28 cellular contexts compared by ENCODE assay signal in genomic region chr14:39028620-39029019, GRCh38.
DNase-seq lines count a peak whose midpoint lies in the region; ATAC-seq, FAIRE-seq and TF ChIP-seq lines count a peak whose summit lies in the region.
"Had no signal": no experiment of that assay in that cellular context is flagged by ENCODE, and none has a peak within 500 bp of the region (broad histone marks: within the 10 kb centered on the region; RNA-seq: fewer than 3 reads in every experiment).

No MANE protein-coding gene starts in this region.

- no peak for FAIRE-seq in HepG2 (lab: Jason Lieb, UNC)
- FAIRE-seq: A204.1, D721Med, GM12892, GM18507 had no signal

- POLR2A ChIA-PET in HepG2 (lab: Yijun Ruan, JAX): no interaction called here

- no peak overlapping the region for H2AFZ ChIP-seq in HepG2 (ENCODE audit: low read length)

- no peak for TF ChIP-seq EP300 in HepG2 (IDR thresholded peaks at IDR 0.05; ENCODE audit: low read depth in 2 of 2, low read length in 2 of 2)
- TF ChIP-seq EP300 in HepG2 (CRISPR knock-in tag; IDR thresholded peaks at IDR 0.05; ENCODE audit: borderline replicate concordance): no peak

- H3K36me3 ChIP-seq in HepG2 (replicated peaks in 1 of 2; ENCODE audit: control insufficient read depth in 1 of 2, insufficient read depth in 2 of 2, low read length in 2 of 2) (peaks cover 18 to 41% of the 10 kb centered on the region in 2 experiments), right lobe of liver (peaks cover 0 to 11% (median 7%) of the 10 kb centered on the region in 4 donors), lower lobe of right lung (peaks cover 41% of the 10 kb centered on the region)

- peak overlapping the region; percentile 0 for H3K27ac Mint-ChIP-seq in activated T-helper 17 cell treated with anti-CD3 and anti-CD28 coated beads, Interleukin-2, amount 50 U/mL, for 72 hours
- H3K27ac Mint-ChIP-seq: CD4-positive, CD25-positive, alpha-beta regulatory T cell had no signal

- H3K36me3 Mint-ChIP-seq in activated T-helper 17 cell treated with anti-CD3 and anti-CD28 coated beads, Interleukin-2, amount 50 U/mL, for 72 hours (ENCODE audit: low read depth): peaks cover 55% of the 10 kb centered on the region

- H3K79me2 ChIP-seq in HepG2 (ENCODE audit: insufficient read depth, low read length): no peaks in the 10 kb centered on the region

- no peak overlapping the region for H3K4me3 Mint-ChIP-seq in activated T-helper 17 cell treated with anti-CD3 and anti-CD28 coated beads, Interleukin-2, amount 50 U/mL, for 72 hours
- H3K4me3 Mint-ChIP-seq: CD14-positive monocyte; CD4-positive, alpha-beta memory T cell; CD4-positive, CD25-positive, alpha-beta regulatory T cell; CD8-positive, alpha-beta memory T cell had no signal

- DNase-seq in HepG2 (ENCODE audit: low spot score) (no peak), right lobe of liver (no peak), DMS 273 (lab: John Stamatoyannopoulos, UW; ENCODE audit: unreplicated experiment) (no peak), lower lobe of right lung (no peak)
- DNase-seq: 8988T; ACHN; BE2C; C1 segment of cervical spinal cord; Calu3; CD4-positive, alpha-beta memory T cell; CD4-positive, CD25-positive, alpha-beta regulatory T cell; CD8-positive, alpha-beta memory T cell; COR-L47; DMS 273 treated with DMSO at 0.1 percent for 48 hours; DMS153; DMS53; DMS79; DND-41; EL; GDM1 had no signal

- in situ Hi-C loops in HepG2 (cut with HindIII; ENCODE audit: extremely low pct_ligation_motif_present, low pct_unique_long_range_greater_than_20kb): no loop called here

- H3K9me3 Mint-ChIP-seq in activated T-helper 17 cell treated with anti-CD3 and anti-CD28 coated beads, Interleukin-2, amount 50 U/mL, for 72 hours: no peaks in the 10 kb centered on the region
- H3K9me3 Mint-ChIP-seq: CD4-positive, alpha-beta memory T cell; CD4-positive, CD25-positive, alpha-beta regulatory T cell; CD8-positive, alpha-beta memory T cell had no signal

- ATAC-seq in HepG2: no peak
- no peak for ATAC-seq in right lobe of liver
- ATAC-seq in activated T-helper 17 cell treated with anti-CD3 and anti-CD28 coated beads, Interleukin-2, amount 50 U/mL, for 72 hours (replicated peaks): no peak
- no peak for ATAC-seq in lower lobe of right lung
- ATAC-seq: GM12878 had no signal

- H3K27ac ChIP-seq in HepG2 (ENCODE audit: extremely low read length, insufficient read depth, low read length) (no peak overlapping the region), right lobe of liver (no peak overlapping the region), lower lobe of right lung (no peak overlapping the region)
- H3K27ac ChIP-seq: BLaER1 had no signal

- no peak overlapping the region for H3K4me2 ChIP-seq in HepG2 (ENCODE audit: low read depth, low read length)
- H3K4me2 ChIP-seq: BLaER1 had no signal

- no peak overlapping the region for H3K9ac ChIP-seq in HepG2 (ENCODE audit: insufficient read depth, low read depth, low read length)
- H3K9ac ChIP-seq: BLaER1 had no signal

- H4K20me1 ChIP-seq in HepG2 (ENCODE audit: insufficient read depth, low read length): no peaks in the 10 kb centered on the region
- H4K20me1 ChIP-seq: BLaER1 had no signal

- H3K4me1 Mint-ChIP-seq in activated T-helper 17 cell treated with anti-CD3 and anti-CD28 coated beads, Interleukin-2, amount 50 U/mL, for 72 hours: no peaks in the 10 kb centered on the region

- no TSS peak for BruUV-seq in HepG2 (replicated peaks; lab: Mats Ljungman, UMichigan)

- H3K27me3 ChIP-seq in HepG2 (ENCODE audit: control insufficient read depth in 1 of 2, insufficient read depth in 2 of 2, low read length in 2 of 2) (no peaks in the 10 kb centered on the region), right lobe of liver (no peaks in the 10 kb centered on the region), lower lobe of right lung (ENCODE audit: low read depth) (no peaks in the 10 kb centered on the region)
- H3K27me3 ChIP-seq: BE2C, BLaER1 had no signal

- no peaks in the 10 kb centered on the region for H3K9me3 ChIP-seq in HepG2 (ENCODE audit: low read length)
- no peaks in the 10 kb centered on the region for H3K9me3 ChIP-seq in right lobe of liver
- H3K9me3 ChIP-seq in lower lobe of right lung: no peaks in the 10 kb centered on the region
- H3K9me3 ChIP-seq: BE2C, BLaER1 had no signal

- intact Hi-C loops in HepG2 (cut with micrococcal nuclease; ENCODE audit: unreplicated experiment) (loop anchor here (10.0 kb wide), 1 partner anchor 206 kb away; the partner anchor contains the start of gene MIA2), right lobe of liver (cut with DNase I) (no loop called here), lower lobe of right lung (cut with DNase I) (no loop called here)

- peaks cover 42% of the 10 kb centered on the region for H3K4me1 ChIP-seq in HepG2 (ENCODE audit: insufficient read depth, low read length)
- peaks cover 0 to 34% (median 16%) of the 10 kb centered on the region in 4 donors for H3K4me1 ChIP-seq in right lobe of liver
- no peaks in the 10 kb centered on the region for H3K4me1 ChIP-seq in lower lobe of right lung
- H3K4me1 ChIP-seq: BLaER1 had no signal

- TF ChIP-seq RAD21 in HepG2 (CRISPR knock-in tag; IDR thresholded peaks at IDR 0.05): no peak

- H3K4me3 ChIP-seq in HepG2 (replicated peaks in 1 of 3; ENCODE audit: insufficient read depth in 1 of 3, low read depth in 2 of 3, low read length in 3 of 3): no peak overlapping the region
- no peak overlapping the region for H3K4me3 ChIP-seq in right lobe of liver
- no peak overlapping the region for H3K4me3 ChIP-seq in lower lobe of right lung
- H3K4me3 ChIP-seq: BLaER1, GM12878 had no signal

- no peaks in the 10 kb centered on the region for H3K27me3 Mint-ChIP-seq in activated T-helper 17 cell treated with anti-CD3 and anti-CD28 coated beads, Interleukin-2, amount 50 U/mL, for 72 hours
- H3K27me3 Mint-ChIP-seq: CD4-positive, alpha-beta memory T cell; CD4-positive, CD25-positive, alpha-beta regulatory T cell; CD8-positive, alpha-beta memory T cell had no signal

- TF ChIP-seq POLR2A in HepG2 (IDR thresholded peaks at IDR 0.05; ENCODE audit: insufficient read depth in 1 of 2, low read depth in 2 of 2, low read length in 2 of 2) (no peak; a peak in 1 of 4 replicates), right lobe of liver (IDR thresholded peaks at IDR 0.05) (no peak)

- no peak for TF ChIP-seq CTCF in HepG2 (CRISPR knock-in tag; IDR thresholded peaks at IDR 0.05)
- no peak for TF ChIP-seq CTCF in right lobe of liver (IDR thresholded peaks at IDR 0.05)
- no peak for TF ChIP-seq CTCF in lower lobe of right lung (IDR thresholded peaks at IDR 0.05)

- CTCF ChIA-PET in HepG2 (lab: Yijun Ruan, JAX; ENCODE audit: low intra/inter-chr PET ratio, low total read pairs): no interaction called here

TF ChIP-seq in HepG2, 621 proteins besides CTCF, POLR2A, EP300 and RAD21:
- TF ChIP-seq ZNF816 (CRISPR knock-in tag; IDR thresholded peaks at IDR 0.05; ENCODE audit: borderline replicate concordance): 0 out of 2 replicates have a peak, but pooled peaks have one; percentile 17
- peak; percentile 74 for TF ChIP-seq RBM22 (optimal IDR thresholded peaks at IDR 0.05; ENCODE audit: low read length)
- TF ChIP-seq IKZF4 (CRISPR knock-in tag; IDR thresholded peaks at IDR 0.05; ENCODE audit: borderline replicate concordance, low read depth, not compliant biosample characterization): no peak
- TF ChIP-seq TEAD3 (CRISPR knock-in tag; optimal IDR thresholded peaks at IDR 0.05; ENCODE audit: borderline replicate concordance): no peak
- peak; percentile 66; the same call in 1 of the 2 replicates for TF ChIP-seq ZFP36L1 (CRISPR knock-in tag; IDR thresholded peaks at IDR 0.05)
- peak; percentile 53; the same call in 1 of the 2 replicates for TF ChIP-seq JUNB (CRISPR knock-in tag; IDR thresholded peaks at IDR 0.05; ENCODE audit: borderline replicate concordance)
